Comparison of ENCODE assay signal across 17 cellular contexts in the genomic region with DNA sequence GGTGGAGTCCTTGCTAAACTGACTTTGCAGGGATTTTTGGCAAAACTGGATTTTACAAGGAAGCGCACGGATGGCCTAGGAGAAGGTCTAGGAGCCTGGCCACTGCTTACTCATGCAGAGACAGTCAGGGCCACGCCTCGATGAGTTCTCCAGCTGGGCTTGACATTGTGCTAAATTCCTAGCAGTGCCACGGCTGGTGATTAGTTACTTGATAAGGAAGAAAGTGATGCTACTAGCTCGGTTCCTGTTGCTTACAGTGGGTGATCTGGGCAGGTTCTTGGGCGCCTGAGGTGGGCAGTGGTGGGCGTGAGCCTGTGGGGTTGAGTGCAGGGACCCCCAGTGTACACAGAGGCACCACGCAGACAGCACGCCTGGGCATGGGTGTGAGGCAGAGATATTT.
"Had no signal": no experiment of that assay in that cellular context is flagged by ENCODE, and none has a peak within 500 bp of the region (broad histone marks: within the 10 kb centered on the region; RNA-seq: fewer than 3 reads in every experiment).

No MANE protein-coding gene starts in this region.

- H3K36me3 ChIP-seq: colonic mucosa, right lobe of liver, upper lobe of left lung had no signal

- H3K4me2 ChIP-seq: smooth muscle cell had no signal

- H3K4me1 ChIP-seq: colonic mucosa, foreskin keratinocyte, psoas muscle had no signal

- H3K36me3 Mint-ChIP-seq: activated CD4-positive, alpha-beta memory T cell treated with anti-CD3 and anti-CD28 coated beads for 36 hours; activated CD8-positive, alpha-beta memory T cell treated with anti-CD3 and anti-CD28 coated beads, Interleukin-2, amount 10 ng/mL, durations not matched to agents 7 days and 5 days; natural killer cell treated with Interleukin-12 subunit alpha and Interleukin-12 subunit beta and Interleukin-15 and Interleukin-18, amount 100 ng/mL, for 72 hours had no signal

- H3K4me3 ChIP-seq: colonic mucosa, psoas muscle, right lobe of liver, smooth muscle cell, upper lobe of left lung had no signal

- H3K27me3 ChIP-seq: right lobe of liver, upper lobe of left lung had no signal

- DNase-seq: activated CD4-positive, alpha-beta memory T cell treated with anti-CD3 and anti-CD28 coated beads for 36 hours; activated CD4-positive, alpha-beta T cell treated with anti-CD3 and anti-CD28 coated beads for 1 hour; activated CD8-positive, alpha-beta memory T cell treated with anti-CD3 and anti-CD28 coated beads, Interleukin-2, amount 10 ng/mL, durations not matched to agents 7 days and 5 days; activated naive CD4-positive, alpha-beta T cell treated with anti-CD3 and anti-CD28 coated beads, Interleukin-2, amount 50 U/mL, for 16 hours; activated T-cell treated with anti-CD3 and anti-CD28 coated beads, Interleukin-2, amount 50 U/mL, for 1 hour; colonic mucosa; effector CD4-positive, alpha-beta T cell; foreskin keratinocyte; kidney glomerular epithelial cell; psoas muscle; right lobe of liver; T-helper 1 cell had no signal

- H3K27ac ChIP-seq: colonic mucosa, foreskin keratinocyte, psoas muscle, right lobe of liver, upper lobe of left lung, VCaP had no signal

- H3K27ac Mint-ChIP-seq: activated CD4-positive, alpha-beta memory T cell treated with anti-CD3 and anti-CD28 coated beads for 36 hours; activated CD8-positive, alpha-beta memory T cell treated with anti-CD3 and anti-CD28 coated beads, Interleukin-2, amount 10 ng/mL, durations not matched to agents 7 days and 5 days; natural killer cell treated with Interleukin-12 subunit alpha and Interleukin-12 subunit beta and Interleukin-15 and Interleukin-18, amount 100 ng/mL, for 72 hours; stimulated activated naive CD8-positive, alpha-beta T cell treated with anti-CD3 and anti-CD28 coated beads, Interleukin-15, Interleukin-2, amounts not matched to agents 100 ng/mL and 50 ng/mL, for 24 hours had no signal

- H3K9me3 Mint-ChIP-seq: activated CD4-positive, alpha-beta memory T cell treated with anti-CD3 and anti-CD28 coated beads for 36 hours; natural killer cell treated with Interleukin-12 subunit alpha and Interleukin-12 subunit beta and Interleukin-15 and Interleukin-18, amount 100 ng/mL, for 72 hours; stimulated activated naive CD8-positive, alpha-beta T cell treated with anti-CD3 and anti-CD28 coated beads, Interleukin-15, Interleukin-2, amounts not matched to agents 100 ng/mL and 50 ng/mL, for 24 hours had no signal

- H3K4me3 Mint-ChIP-seq: activated CD4-positive, alpha-beta memory T cell treated with anti-CD3 and anti-CD28 coated beads for 36 hours; activated CD8-positive, alpha-beta memory T cell treated with anti-CD3 and anti-CD28 coated beads, Interleukin-2, amount 10 ng/mL, durations not matched to agents 7 days and 5 days; natural killer cell treated with Interleukin-12 subunit alpha and Interleukin-12 subunit beta and Interleukin-15 and Interleukin-18, amount 100 ng/mL, for 72 hours; stimulated activated naive CD8-positive, alpha-beta T cell treated with anti-CD3 and anti-CD28 coated beads, Interleukin-15, Interleukin-2, amounts not matched to agents 100 ng/mL and 50 ng/mL, for 24 hours had no signal

- H3K9me3 ChIP-seq: colonic mucosa, psoas muscle, upper lobe of left lung had no signal
